In the genomic region with DNA sequence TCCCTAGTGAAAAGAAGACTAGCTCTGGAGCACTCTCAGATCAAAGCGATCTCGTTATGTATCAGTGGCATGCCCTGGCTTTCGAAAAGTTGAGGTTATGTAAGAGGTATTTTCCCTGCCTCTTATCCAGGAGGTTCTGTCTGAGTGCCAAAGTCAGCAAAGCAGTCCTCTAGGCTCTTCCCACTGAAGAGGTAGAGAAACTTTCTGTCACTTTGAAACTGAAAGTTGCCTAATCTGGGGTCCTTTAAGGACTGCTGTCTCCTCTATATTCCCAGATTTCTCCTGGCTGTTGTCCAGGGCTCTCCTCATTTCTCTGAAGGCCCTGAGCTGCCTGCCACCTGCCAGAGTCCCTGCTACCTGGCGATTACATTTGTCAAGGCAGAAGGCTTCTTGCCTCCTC, we compare ENCODE assay signal across 1 cellular context.
TF ChIP-seq lines count a peak whose summit lies in the region.

No MANE protein-coding gene starts in this region.

TF ChIP-seq in GM23338, 12 proteins besides CTCF, POLR2A, EP300 and RAD21 (continued from another document):
- TF ChIP-seq CREB1 (CRISPR knock-in tag; IDR thresholded peaks at IDR 0.05; ENCODE audit: low read depth) (no peak), POLR2AphosphoS5 (IDR thresholded peaks at IDR 0.05; ENCODE audit: low read depth) (no peak), REST (IDR thresholded peaks at IDR 0.05; ENCODE audit: unreplicated experiment) (no peak), EZH2phosphoT487 (IDR thresholded peaks at IDR 0.05; ENCODE audit: unreplicated experiment) (no peak), ZNF114 (CRISPR knock-in tag; IDR thresholded peaks at IDR 0.05) (no peak), JUNB (IDR thresholded peaks at IDR 0.05; ENCODE audit: unreplicated experiment) (no peak), EZH2 (IDR thresholded peaks at IDR 0.05; ENCODE audit: low read depth, unreplicated experiment) (no peak), NANOG (IDR thresholded peaks at IDR 0.05; ENCODE audit: borderline replicate concordance) (no peak), STAT1 (IDR thresholded peaks at IDR 0.05; ENCODE audit: unreplicated experiment) (no peak), ZNF331 (CRISPR knock-in tag; IDR thresholded peaks at IDR 0.05; ENCODE audit: low read depth) (no peak)
- TF ChIP-seq, protein P1, sequence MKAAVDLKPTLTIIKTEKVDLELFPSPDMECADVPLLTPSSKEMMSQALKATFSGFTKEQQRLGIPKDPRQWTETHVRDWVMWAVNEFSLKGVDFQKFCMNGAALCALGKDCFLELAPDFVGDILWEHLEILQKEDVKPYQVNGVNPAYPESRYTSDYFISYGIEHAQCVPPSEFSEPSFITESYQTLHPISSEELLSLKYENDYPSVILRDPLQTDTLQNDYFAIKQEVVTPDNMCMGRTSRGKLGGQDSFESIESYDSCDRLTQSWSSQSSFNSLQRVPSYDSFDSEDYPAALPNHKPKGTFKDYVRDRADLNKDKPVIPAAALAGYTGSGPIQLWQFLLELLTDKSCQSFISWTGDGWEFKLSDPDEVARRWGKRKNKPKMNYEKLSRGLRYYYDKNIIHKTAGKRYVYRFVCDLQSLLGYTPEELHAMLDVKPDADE (IDR thresholded peaks at IDR 0.05): no peak
